ENCODE assay signal across 1 cellular context in the genomic region with DNA sequence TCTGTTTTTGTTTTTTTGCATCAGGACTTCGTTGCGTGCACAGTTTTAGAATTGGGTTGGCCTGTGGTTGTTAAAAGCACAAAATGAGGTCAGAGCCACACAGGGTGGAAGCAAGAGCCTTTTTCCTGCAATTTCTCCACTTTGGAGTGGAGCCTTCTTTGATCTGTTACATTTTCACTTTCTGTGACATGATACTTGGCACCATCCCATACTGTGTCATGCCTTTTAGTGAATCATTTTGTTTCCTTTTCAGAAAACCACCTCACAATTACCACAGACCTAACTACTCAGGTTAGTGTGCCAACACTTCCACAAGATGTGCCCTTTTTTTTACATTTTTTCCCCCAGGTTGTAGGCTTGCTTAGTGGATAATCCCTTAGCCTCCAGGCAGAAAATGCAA.
TF ChIP-seq lines count a peak whose summit lies in the region.

No MANE protein-coding gene starts in this region.

TF ChIP-seq in WTC11, 78 proteins besides CTCF, POLR2A, EP300 and RAD21 (continued from another document):
- TF ChIP-seq, protein P1, sequence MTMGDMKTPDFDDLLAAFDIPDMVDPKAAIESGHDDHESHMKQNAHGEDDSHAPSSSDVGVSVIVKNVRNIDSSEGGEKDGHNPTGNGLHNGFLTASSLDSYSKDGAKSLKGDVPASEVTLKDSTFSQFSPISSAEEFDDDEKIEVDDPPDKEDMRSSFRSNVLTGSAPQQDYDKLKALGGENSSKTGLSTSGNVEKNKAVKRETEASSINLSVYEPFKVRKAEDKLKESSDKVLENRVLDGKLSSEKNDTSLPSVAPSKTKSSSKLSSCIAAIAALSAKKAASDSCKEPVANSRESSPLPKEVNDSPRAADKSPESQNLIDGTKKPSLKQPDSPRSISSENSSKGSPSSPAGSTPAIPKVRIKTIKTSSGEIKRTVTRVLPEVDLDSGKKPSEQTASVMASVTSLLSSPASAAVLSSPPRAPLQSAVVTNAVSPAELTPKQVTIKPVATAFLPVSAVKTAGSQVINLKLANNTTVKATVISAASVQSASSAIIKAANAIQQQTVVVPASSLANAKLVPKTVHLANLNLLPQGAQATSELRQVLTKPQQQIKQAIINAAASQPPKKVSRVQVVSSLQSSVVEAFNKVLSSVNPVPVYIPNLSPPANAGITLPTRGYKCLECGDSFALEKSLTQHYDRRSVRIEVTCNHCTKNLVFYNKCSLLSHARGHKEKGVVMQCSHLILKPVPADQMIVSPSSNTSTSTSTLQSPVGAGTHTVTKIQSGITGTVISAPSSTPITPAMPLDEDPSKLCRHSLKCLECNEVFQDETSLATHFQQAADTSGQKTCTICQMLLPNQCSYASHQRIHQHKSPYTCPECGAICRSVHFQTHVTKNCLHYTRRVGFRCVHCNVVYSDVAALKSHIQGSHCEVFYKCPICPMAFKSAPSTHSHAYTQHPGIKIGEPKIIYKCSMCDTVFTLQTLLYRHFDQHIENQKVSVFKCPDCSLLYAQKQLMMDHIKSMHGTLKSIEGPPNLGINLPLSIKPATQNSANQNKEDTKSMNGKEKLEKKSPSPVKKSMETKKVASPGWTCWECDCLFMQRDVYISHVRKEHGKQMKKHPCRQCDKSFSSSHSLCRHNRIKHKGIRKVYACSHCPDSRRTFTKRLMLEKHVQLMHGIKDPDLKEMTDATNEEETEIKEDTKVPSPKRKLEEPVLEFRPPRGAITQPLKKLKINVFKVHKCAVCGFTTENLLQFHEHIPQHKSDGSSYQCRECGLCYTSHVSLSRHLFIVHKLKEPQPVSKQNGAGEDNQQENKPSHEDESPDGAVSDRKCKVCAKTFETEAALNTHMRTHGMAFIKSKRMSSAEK (CRISPR knock-in tag; IDR thresholded peaks at IDR 0.05; ENCODE audit: borderline replicate concordance) = no peak
